ENCODE assay signal across 13 cellular contexts in the genomic region with DNA sequence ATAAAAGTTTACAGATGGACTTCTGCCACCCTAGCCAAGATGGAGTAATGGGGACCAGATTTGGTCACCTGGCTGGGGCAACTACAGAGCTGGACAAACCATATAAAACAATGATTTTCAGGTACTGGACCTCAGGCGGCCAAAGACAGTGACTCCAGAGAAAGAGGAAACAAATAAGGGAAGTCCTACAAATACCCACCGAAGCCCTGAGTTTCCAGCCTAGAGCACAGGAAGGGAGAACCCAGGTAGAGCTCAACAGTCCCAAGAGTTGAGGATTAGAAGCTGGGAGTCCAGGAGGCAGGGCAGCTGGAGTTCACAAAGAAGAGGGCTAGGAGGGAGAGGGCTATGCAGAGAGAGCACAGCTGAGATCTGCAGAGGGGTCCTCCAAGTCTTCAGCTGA.
"Had no signal": no experiment of that assay in that cellular context is flagged by ENCODE, and none has a peak within 500 bp of the region (broad histone marks: within the 10 kb centered on the region; RNA-seq: fewer than 3 reads in every experiment).

No MANE protein-coding gene starts in this region.

- DNase-seq: activated CD4-positive, alpha-beta T cell treated with anti-CD3 and anti-CD28 coated beads, Interleukin-2, amount 50 U/mL, for 1 hour; activated naive CD8-positive, alpha-beta T cell treated with anti-CD3 and anti-CD28 coated beads, Interleukin-2, amount 10 ng/mL, durations not matched to agents 7 days and 5 days; effector CD4-positive, alpha-beta T cell; esophagus squamous epithelium; glutamatergic neuron; right lobe of liver; stimulated activated naive CD8-positive, alpha-beta T cell treated with anti-CD3 and anti-CD28 coated beads, Interleukin-15, amount 100 ng/mL, for 72 hours; T-helper 2 cell had no signal

- H3K36me3 ChIP-seq: esophagus squamous epithelium had no signal

- H3K9me3 Mint-ChIP-seq: activated naive CD8-positive, alpha-beta T cell treated with anti-CD3 and anti-CD28 coated beads, Interleukin-2, amount 10 ng/mL, durations not matched to agents 7 days and 5 days; activated T-helper 1 cell treated with anti-CD3 and anti-CD28 coated beads, Interleukin-12 subunit alpha, Interleukin-12 subunit beta, Interleukin-2, Interleukin-4 antibody, amounts not matched to agents 30 ng/mL and 10 ng/mL and 1 ng/mL, durations not matched to agents 14 hours and 24 hours and 36 hours; central memory CD8-positive, alpha-beta T cell; stimulated activated naive CD8-positive, alpha-beta T cell treated with anti-CD3 and anti-CD28 coated beads, Interleukin-15, amount 100 ng/mL, for 72 hours had no signal

- H3K27me3 ChIP-seq: esophagus squamous epithelium, right lobe of liver had no signal

- H3K4me1 Mint-ChIP-seq: activated naive CD8-positive, alpha-beta T cell treated with anti-CD3 and anti-CD28 coated beads, Interleukin-2, amount 10 ng/mL, durations not matched to agents 7 days and 5 days; stimulated activated naive CD8-positive, alpha-beta T cell treated with anti-CD3 and anti-CD28 coated beads, Interleukin-15, amount 100 ng/mL, for 72 hours had no signal

- H3K4me3 ChIP-seq: coronary artery, esophagus squamous epithelium, right lobe of liver had no signal

- ATAC-seq: activated CD4-positive, CD25-positive, alpha-beta regulatory T cell treated with anti-CD3 and anti-CD28 coated beads, Interleukin-2, amount 50 U/mL, for 24 hours; right lobe of liver; stimulated activated naive CD8-positive, alpha-beta T cell treated with anti-CD3 and anti-CD28 coated beads, Interleukin-15, amount 100 ng/mL, for 72 hours had no signal

- H3K36me3 Mint-ChIP-seq: activated naive CD8-positive, alpha-beta T cell treated with anti-CD3 and anti-CD28 coated beads, Interleukin-2, amount 10 ng/mL, durations not matched to agents 7 days and 5 days; brain had no signal

- H3K27ac Mint-ChIP-seq: activated naive CD8-positive, alpha-beta T cell treated with anti-CD3 and anti-CD28 coated beads, Interleukin-2, amount 10 ng/mL, durations not matched to agents 7 days and 5 days; activated T-helper 1 cell treated with anti-CD3 and anti-CD28 coated beads, Interleukin-12 subunit alpha, Interleukin-12 subunit beta, Interleukin-2, Interleukin-4 antibody, amounts not matched to agents 30 ng/mL and 10 ng/mL and 1 ng/mL, durations not matched to agents 14 hours and 24 hours and 36 hours; brain; stimulated activated naive CD8-positive, alpha-beta T cell treated with anti-CD3 and anti-CD28 coated beads, Interleukin-15, amount 100 ng/mL, for 72 hours had no signal

- H3K4me3 Mint-ChIP-seq: activated naive CD8-positive, alpha-beta T cell treated with anti-CD3 and anti-CD28 coated beads, Interleukin-2, amount 10 ng/mL, durations not matched to agents 7 days and 5 days; activated T-helper 1 cell treated with anti-CD3 and anti-CD28 coated beads, Interleukin-12 subunit alpha, Interleukin-12 subunit beta, Interleukin-2, Interleukin-4 antibody, amounts not matched to agents 30 ng/mL and 10 ng/mL and 1 ng/mL, durations not matched to agents 14 hours and 24 hours and 36 hours; brain; central memory CD8-positive, alpha-beta T cell; stimulated activated naive CD8-positive, alpha-beta T cell treated with anti-CD3 and anti-CD28 coated beads, Interleukin-15, amount 100 ng/mL, for 72 hours had no signal

- H3K27ac ChIP-seq: coronary artery, esophagus squamous epithelium, right lobe of liver had no signal
